1 cellular context compared by ENCODE assay signal in the genomic region with DNA sequence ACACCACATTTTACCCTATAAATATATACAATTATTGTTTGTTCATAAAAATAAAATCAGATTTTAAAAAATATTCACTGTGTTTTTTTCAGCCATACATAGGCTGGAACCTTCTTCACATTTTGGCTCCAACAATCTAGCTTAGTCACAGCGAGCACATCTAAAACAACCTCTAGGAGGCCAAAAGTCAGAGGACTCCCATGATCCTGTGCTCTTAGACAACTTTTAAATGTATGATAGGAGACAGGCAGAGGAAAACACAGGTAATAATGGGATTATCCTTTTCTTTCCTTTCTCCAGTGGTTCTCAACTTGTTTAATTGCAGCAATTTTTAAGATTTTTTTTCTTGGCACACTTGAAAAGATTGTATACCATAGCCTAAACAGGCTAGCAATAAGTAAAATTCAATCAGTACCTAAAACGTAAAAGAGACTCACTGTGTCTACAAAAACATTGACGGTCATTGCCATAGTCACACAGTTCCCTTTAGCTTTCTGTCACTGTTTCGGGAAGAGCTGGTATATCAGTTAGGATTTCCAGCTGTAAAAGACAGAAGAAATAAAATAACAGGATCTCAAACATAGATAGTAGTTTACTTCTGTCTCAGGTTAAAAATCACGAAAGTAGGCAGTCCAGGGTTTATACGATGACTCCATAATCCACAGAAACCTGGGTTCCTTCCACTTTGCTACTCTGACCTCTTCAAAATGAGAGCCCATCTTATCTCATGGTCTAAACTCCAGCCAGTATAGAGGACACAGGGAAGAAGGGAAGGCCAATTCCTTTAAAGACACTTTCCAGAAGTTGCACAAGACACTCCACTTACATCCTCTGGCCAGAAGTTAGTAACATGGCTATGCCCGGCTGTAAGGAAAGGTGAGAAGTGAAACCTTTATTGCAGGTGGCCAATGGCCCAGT.
TF ChIP-seq lines count a peak whose summit lies in the region.

No MANE protein-coding gene starts in this region.

TF ChIP-seq in K562, 482 proteins besides CTCF, POLR2A, EP300 and RAD21 (continued from another document and continues in another):
- TF ChIP-seq, protein P1, sequence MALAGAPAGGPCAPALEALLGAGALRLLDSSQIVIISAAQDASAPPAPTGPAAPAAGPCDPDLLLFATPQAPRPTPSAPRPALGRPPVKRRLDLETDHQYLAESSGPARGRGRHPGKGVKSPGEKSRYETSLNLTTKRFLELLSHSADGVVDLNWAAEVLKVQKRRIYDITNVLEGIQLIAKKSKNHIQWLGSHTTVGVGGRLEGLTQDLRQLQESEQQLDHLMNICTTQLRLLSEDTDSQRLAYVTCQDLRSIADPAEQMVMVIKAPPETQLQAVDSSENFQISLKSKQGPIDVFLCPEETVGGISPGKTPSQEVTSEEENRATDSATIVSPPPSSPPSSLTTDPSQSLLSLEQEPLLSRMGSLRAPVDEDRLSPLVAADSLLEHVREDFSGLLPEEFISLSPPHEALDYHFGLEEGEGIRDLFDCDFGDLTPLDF (CRISPR knock-in tag; IDR thresholded peaks at IDR 0.05): no peak
- TF ChIP-seq, protein P2, sequence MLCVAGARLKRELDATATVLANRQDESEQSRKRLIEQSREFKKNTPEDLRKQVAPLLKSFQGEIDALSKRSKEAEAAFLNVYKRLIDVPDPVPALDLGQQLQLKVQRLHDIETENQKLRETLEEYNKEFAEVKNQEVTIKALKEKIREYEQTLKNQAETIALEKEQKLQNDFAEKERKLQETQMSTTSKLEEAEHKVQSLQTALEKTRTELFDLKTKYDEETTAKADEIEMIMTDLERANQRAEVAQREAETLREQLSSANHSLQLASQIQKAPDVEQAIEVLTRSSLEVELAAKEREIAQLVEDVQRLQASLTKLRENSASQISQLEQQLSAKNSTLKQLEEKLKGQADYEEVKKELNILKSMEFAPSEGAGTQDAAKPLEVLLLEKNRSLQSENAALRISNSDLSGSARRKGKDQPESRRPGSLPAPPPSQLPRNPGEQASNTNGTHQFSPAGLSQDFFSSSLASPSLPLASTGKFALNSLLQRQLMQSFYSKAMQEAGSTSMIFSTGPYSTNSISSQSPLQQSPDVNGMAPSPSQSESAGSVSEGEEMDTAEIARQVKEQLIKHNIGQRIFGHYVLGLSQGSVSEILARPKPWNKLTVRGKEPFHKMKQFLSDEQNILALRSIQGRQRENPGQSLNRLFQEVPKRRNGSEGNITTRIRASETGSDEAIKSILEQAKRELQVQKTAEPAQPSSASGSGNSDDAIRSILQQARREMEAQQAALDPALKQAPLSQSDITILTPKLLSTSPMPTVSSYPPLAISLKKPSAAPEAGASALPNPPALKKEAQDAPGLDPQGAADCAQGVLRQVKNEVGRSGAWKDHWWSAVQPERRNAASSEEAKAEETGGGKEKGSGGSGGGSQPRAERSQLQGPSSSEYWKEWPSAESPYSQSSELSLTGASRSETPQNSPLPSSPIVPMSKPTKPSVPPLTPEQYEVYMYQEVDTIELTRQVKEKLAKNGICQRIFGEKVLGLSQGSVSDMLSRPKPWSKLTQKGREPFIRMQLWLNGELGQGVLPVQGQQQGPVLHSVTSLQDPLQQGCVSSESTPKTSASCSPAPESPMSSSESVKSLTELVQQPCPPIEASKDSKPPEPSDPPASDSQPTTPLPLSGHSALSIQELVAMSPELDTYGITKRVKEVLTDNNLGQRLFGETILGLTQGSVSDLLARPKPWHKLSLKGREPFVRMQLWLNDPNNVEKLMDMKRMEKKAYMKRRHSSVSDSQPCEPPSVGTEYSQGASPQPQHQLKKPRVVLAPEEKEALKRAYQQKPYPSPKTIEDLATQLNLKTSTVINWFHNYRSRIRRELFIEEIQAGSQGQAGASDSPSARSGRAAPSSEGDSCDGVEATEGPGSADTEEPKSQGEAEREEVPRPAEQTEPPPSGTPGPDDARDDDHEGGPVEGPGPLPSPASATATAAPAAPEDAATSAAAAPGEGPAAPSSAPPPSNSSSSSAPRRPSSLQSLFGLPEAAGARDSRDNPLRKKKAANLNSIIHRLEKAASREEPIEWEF (CRISPR knock-in tag; IDR thresholded peaks at IDR 0.05): no peak
- TF ChIP-seq MAFF (IDR thresholded peaks at IDR 0.05; ENCODE audit: low read length) (0 out of 2 replicates have a peak, but pooled peaks have one; percentile 12), TAF15 (IDR thresholded peaks at IDR 0.05; ENCODE audit: low read depth, low read length) (no peak), STAT5A (IDR thresholded peaks at IDR 0.05; ENCODE audit: borderline replicate concordance, low read length) (peak; percentile 45), CBX3 (IDR thresholded peaks at IDR 0.05; ENCODE audit: borderline replicate concordance in 1 of 2, low read length in 2 of 2) (no peak), ZNF764 (CRISPR knock-in tag; IDR thresholded peaks at IDR 0.05; ENCODE audit: low read depth) (no peak), SNIP1 (IDR thresholded peaks at IDR 0.05; ENCODE audit: low read depth) (no peak), E2F3 (CRISPR knock-in tag; IDR thresholded peaks at IDR 0.05) (no peak), SRSF3 (IDR thresholded peaks at IDR 0.05; ENCODE audit: insufficient read depth, low read length) (no peak), CBFA2T3 (IDR thresholded peaks at IDR 0.05) (no peak), ZNF436 (CRISPR knock-in tag; IDR thresholded peaks at IDR 0.05) (no peak; the same call in 1 of the 2 replicates), TEAD2 (tag; IDR thresholded peaks at IDR 0.05) (no peak), ZNF143 (CRISPR knock-in tag; IDR thresholded peaks at IDR 0.05) (no peak), MEIS2 (IDR thresholded peaks at IDR 0.05; ENCODE audit: partially characterized antibody) (no peak), SIN3A (IDR thresholded peaks at IDR 0.05; ENCODE audit: borderline replicate concordance in 2 of 2, control insufficient read depth in 1 of 2, low read depth in 2 of 2, low read length in 2 of 2) (peak in 1 of 2 experiments; percentile 83; a peak in 2 of 4 replicates), EP400 (IDR thresholded peaks at IDR 0.05) (0 out of 2 replicates have a peak, but pooled peaks have one; percentile 6), TAF9B (IDR thresholded peaks at IDR 0.05; ENCODE audit: partially characterized antibody) (peak; percentile 17), KLF10 (CRISPR knock-in tag; IDR thresholded peaks at IDR 0.05) (0 out of 2 replicates have a peak, but pooled peaks have one; percentile 54), HNRNPH1 (optimal IDR thresholded peaks at IDR 0.05; ENCODE audit: low read depth, low read length) (no peak), YY1 (IDR thresholded peaks at IDR 0.05; ENCODE audit: borderline replicate concordance in 1 of 3, control insufficient read depth in 1 of 3, extremely low read depth in 1 of 3, insufficient read depth in 3 of 3, insufficient read length in 1 of 3, insufficient replicate concordance in 2 of 3, low read depth in 1 of 3, low read length in 2 of 3) (peak in 1 of 3 experiments; percentile 59), ATF1 (CRISPR knock-in tag; IDR thresholded peaks at IDR 0.05) (no peak), ATF1 (tag; IDR thresholded peaks at IDR 0.05) (no peak), ZNF717 (CRISPR knock-in tag; IDR thresholded peaks at IDR 0.05) (0 out of 2 replicates have a peak, but pooled peaks have one; percentile 8), ZNF23 (CRISPR knock-in tag; IDR thresholded peaks at IDR 0.05) (no peak), MBD2 (IDR thresholded peaks at IDR 0.05; ENCODE audit: borderline replicate concordance, low read depth) (peak; percentile 46; the same call in 1 of the 2 replicates), CBFB (CRISPR knock-in tag; IDR thresholded peaks at IDR 0.05) (no peak), ZNF583 (CRISPR knock-in tag; IDR thresholded peaks at IDR 0.05) (no peak), TAF7 (tag; IDR thresholded peaks at IDR 0.05) (no peak), ESRRA (IDR thresholded peaks at IDR 0.05; ENCODE audit: borderline replicate concordance, low read depth) (no peak), SMAD2 (IDR thresholded peaks at IDR 0.05; ENCODE audit: low read depth, low read length) (no peak), FUS (optimal IDR thresholded peaks at IDR 0.05; ENCODE audit: low read depth, low read length) (no peak), TBL1XR1 (IDR thresholded peaks at IDR 0.05; ENCODE audit: low read length in 2 of 2) (0 out of 4 replicates have a peak, but pooled peaks of 1 of the 2 experiments have one; percentile 65), NFIX (CRISPR knock-in tag; IDR thresholded peaks at IDR 0.05; ENCODE audit: low read depth) (no peak), NFE2L1 (tag; IDR thresholded peaks at IDR 0.05; ENCODE audit: borderline replicate concordance, low read depth) (0 out of 2 replicates have a peak, but pooled peaks have one; percentile 3), PML (IDR thresholded peaks at IDR 0.05; ENCODE audit: low read length) (peak; percentile 99), TAL1 (IDR thresholded peaks at IDR 0.05) (no peak)
- TF ChIP-seq, protein P3, sequence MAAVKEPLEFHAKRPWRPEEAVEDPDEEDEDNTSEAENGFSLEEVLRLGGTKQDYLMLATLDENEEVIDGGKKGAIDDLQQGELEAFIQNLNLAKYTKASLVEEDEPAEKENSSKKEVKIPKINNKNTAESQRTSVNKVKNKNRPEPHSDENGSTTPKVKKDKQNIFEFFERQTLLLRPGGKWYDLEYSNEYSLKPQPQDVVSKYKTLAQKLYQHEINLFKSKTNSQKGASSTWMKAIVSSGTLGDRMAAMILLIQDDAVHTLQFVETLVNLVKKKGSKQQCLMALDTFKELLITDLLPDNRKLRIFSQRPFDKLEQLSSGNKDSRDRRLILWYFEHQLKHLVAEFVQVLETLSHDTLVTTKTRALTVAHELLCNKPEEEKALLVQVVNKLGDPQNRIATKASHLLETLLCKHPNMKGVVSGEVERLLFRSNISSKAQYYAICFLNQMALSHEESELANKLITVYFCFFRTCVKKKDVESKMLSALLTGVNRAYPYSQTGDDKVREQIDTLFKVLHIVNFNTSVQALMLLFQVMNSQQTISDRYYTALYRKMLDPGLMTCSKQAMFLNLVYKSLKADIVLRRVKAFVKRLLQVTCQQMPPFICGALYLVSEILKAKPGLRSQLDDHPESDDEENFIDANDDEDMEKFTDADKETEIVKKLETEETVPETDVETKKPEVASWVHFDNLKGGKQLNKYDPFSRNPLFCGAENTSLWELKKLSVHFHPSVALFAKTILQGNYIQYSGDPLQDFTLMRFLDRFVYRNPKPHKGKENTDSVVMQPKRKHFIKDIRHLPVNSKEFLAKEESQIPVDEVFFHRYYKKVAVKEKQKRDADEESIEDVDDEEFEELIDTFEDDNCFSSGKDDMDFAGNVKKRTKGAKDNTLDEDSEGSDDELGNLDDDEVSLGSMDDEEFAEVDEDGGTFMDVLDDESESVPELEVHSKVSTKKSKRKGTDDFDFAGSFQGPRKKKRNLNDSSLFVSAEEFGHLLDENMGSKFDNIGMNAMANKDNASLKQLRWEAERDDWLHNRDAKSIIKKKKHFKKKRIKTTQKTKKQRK (IDR thresholded peaks at IDR 0.05; ENCODE audit: borderline replicate concordance, low read depth, low read length): no peak
- TF ChIP-seq, protein P4, sequence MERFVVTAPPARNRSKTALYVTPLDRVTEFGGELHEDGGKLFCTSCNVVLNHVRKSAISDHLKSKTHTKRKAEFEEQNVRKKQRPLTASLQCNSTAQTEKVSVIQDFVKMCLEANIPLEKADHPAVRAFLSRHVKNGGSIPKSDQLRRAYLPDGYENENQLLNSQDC (CRISPR knock-in tag; IDR thresholded peaks at IDR 0.05): peak; percentile 90
- TF ChIP-seq, protein P5, sequence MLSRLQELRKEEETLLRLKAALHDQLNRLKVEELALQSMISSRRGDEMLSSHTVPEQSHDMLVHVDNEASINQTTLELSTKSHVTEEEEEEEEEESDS (CRISPR knock-in tag; IDR thresholded peaks at IDR 0.05): peak; percentile 74; the same call in 1 of the 2 replicates
- TF ChIP-seq, protein P6, sequence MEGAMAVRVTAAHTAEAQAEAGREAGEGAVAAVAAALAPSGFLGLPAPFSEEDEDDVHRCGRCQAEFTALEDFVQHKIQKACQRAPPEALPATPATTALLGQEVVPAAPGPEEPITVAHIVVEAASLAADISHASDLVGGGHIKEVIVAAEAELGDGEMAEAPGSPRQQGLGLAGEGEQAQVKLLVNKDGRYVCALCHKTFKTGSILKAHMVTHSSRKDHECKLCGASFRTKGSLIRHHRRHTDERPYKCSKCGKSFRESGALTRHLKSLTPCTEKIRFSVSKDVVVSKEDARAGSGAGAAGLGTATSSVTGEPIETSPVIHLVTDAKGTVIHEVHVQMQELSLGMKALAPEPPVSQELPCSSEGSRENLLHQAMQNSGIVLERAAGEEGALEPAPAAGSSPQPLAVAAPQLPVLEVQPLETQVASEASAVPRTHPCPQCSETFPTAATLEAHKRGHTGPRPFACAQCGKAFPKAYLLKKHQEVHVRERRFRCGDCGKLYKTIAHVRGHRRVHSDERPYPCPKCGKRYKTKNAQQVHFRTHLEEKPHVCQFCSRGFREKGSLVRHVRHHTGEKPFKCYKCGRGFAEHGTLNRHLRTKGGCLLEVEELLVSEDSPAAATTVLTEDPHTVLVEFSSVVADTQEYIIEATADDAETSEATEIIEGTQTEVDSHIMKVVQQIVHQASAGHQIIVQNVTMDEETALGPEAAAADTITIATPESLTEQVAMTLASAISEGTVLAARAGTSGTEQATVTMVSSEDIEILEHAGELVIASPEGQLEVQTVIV (CRISPR knock-in tag; IDR thresholded peaks at IDR 0.05; ENCODE audit: borderline replicate concordance): no peak
- TF ChIP-seq, protein P7, sequence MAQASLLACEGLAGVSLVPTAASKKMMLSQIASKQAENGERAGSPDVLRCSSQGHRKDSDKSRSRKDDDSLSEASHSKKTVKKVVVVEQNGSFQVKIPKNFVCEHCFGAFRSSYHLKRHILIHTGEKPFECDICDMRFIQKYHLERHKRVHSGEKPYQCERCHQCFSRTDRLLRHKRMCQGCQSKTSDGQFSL (CRISPR knock-in tag; IDR thresholded peaks at IDR 0.05): no peak
- TF ChIP-seq, protein P7 (tag; IDR thresholded peaks at IDR 0.05): no peak
- TF ChIP-seq, protein P8, sequence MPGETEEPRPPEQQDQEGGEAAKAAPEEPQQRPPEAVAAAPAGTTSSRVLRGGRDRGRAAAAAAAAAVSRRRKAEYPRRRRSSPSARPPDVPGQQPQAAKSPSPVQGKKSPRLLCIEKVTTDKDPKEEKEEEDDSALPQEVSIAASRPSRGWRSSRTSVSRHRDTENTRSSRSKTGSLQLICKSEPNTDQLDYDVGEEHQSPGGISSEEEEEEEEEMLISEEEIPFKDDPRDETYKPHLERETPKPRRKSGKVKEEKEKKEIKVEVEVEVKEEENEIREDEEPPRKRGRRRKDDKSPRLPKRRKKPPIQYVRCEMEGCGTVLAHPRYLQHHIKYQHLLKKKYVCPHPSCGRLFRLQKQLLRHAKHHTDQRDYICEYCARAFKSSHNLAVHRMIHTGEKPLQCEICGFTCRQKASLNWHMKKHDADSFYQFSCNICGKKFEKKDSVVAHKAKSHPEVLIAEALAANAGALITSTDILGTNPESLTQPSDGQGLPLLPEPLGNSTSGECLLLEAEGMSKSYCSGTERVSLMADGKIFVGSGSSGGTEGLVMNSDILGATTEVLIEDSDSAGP (CRISPR knock-in tag; IDR thresholded peaks at IDR 0.05): no peak
- TF ChIP-seq, protein P9, sequence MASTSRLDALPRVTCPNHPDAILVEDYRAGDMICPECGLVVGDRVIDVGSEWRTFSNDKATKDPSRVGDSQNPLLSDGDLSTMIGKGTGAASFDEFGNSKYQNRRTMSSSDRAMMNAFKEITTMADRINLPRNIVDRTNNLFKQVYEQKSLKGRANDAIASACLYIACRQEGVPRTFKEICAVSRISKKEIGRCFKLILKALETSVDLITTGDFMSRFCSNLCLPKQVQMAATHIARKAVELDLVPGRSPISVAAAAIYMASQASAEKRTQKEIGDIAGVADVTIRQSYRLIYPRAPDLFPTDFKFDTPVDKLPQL (IDR thresholded peaks at IDR 0.05; ENCODE audit: extremely low read depth, insufficient read length): peak; percentile 85
